ENCODE assay signal across 1 cellular context in the genomic region with DNA sequence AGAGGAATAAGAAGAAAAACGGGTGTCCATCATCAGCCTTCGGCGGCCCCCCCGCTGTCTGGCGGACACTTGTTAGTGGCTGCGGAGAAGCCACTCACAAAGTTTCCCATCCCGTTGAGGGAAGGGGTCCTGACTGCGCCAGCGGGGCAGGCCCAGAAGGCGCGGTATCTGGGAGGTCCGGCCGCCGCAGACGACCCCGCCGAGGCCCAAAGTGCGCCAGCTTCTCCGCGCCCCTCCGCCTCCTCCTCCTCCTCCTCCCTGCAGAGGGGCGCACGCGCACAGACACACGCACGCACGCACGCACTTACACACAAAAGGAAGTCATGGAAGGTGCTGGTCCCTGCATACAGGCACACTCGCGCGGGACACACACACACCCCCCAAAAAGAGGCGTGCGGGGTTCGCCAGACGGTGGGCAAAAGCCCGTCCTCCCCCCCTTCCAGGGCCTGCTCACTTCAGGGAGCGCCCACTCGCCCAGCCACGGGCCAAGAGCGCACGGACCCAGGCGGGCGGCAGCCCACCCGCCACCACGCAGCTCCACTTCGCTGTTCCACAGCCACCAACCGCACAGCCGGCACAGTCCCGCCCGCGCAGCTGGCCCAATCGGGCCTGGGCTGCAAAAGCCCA.
A peak's percentile ranks its signal among the peaks of the same experiment; 100 is the strongest.
TF ChIP-seq lines count a peak whose summit lies in the region.

No MANE protein-coding gene starts in this region.

TF ChIP-seq in HepG2, 621 proteins besides CTCF, POLR2A, EP300 and RAD21 (continued from another document and continues in another):
- TF ChIP-seq, protein P1, sequence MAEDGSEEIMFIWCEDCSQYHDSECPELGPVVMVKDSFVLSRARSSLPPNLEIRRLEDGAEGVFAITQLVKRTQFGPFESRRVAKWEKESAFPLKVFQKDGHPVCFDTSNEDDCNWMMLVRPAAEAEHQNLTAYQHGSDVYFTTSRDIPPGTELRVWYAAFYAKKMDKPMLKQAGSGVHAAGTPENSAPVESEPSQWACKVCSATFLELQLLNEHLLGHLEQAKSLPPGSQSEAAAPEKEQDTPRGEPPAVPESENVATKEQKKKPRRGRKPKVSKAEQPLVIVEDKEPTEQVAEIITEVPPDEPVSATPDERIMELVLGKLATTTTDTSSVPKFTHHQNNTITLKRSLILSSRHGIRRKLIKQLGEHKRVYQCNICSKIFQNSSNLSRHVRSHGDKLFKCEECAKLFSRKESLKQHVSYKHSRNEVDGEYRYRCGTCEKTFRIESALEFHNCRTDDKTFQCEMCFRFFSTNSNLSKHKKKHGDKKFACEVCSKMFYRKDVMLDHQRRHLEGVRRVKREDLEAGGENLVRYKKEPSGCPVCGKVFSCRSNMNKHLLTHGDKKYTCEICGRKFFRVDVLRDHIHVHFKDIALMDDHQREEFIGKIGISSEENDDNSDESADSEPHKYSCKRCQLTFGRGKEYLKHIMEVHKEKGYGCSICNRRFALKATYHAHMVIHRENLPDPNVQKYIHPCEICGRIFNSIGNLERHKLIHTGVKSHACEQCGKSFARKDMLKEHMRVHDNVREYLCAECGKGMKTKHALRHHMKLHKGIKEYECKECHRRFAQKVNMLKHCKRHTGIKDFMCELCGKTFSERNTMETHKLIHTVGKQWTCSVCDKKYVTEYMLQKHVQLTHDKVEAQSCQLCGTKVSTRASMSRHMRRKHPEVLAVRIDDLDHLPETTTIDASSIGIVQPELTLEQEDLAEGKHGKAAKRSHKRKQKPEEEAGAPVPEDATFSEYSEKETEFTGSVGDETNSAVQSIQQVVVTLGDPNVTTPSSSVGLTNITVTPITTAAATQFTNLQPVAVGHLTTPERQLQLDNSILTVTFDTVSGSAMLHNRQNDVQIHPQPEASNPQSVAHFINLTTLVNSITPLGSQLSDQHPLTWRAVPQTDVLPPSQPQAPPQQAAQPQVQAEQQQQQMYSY (CRISPR knock-in tag; IDR thresholded peaks at IDR 0.05): no peak
- TF ChIP-seq, protein P2, sequence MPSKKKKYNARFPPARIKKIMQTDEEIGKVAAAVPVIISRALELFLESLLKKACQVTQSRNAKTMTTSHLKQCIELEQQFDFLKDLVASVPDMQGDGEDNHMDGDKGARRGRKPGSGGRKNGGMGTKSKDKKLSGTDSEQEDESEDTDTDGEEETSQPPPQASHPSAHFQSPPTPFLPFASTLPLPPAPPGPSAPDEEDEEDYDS (CRISPR knock-in tag; IDR thresholded peaks at IDR 0.05): peak; percentile 61; the same call in 1 of the 2 replicates
- TF ChIP-seq ZFY (CRISPR knock-in tag; IDR thresholded peaks at IDR 0.05) (peak; percentile 78), POLR2AphosphoS5 (IDR thresholded peaks at IDR 0.05; ENCODE audit: low read depth, low read length) (peak; percentile 78), ZNF543 (CRISPR knock-in tag; IDR thresholded peaks at IDR 0.05) (peak; percentile 49), NR2C2 (CRISPR knock-in tag; IDR thresholded peaks at IDR 0.05; ENCODE audit: borderline replicate concordance) (peak; percentile 16; the same call in 1 of the 2 replicates), ZMYM3 (CRISPR knock-in tag; IDR thresholded peaks at IDR 0.05) (peak; percentile 61; the same call in 1 of the 2 replicates), ZNF747 (CRISPR knock-in tag; IDR thresholded peaks at IDR 0.05; ENCODE audit: borderline replicate concordance) (no peak), SOX6 (IDR thresholded peaks at IDR 0.05) (no peak), SOX6 (CRISPR knock-in tag; IDR thresholded peaks at IDR 0.05) (peak; percentile 35; the same call in 1 of the 2 replicates), ZBTB42 (CRISPR knock-in tag; IDR thresholded peaks at IDR 0.05) (0 out of 2 replicates have a peak, but pooled peaks have one; percentile 52), FLYWCH1 (CRISPR knock-in tag; IDR thresholded peaks at IDR 0.05) (no peak), RBFOX2 (IDR thresholded peaks at IDR 0.05; ENCODE audit: low read depth, low read length) (peak; percentile 85), ZNF501 (CRISPR knock-in tag; IDR thresholded peaks at IDR 0.05) (peak; percentile 66), ZMYM2 (CRISPR knock-in tag; IDR thresholded peaks at IDR 0.05) (no peak), TOPORS (CRISPR knock-in tag; IDR thresholded peaks at IDR 0.05) (peak; percentile 59; the same call in 1 of the 2 replicates), ARNTL (CRISPR knock-in tag; IDR thresholded peaks at IDR 0.05) (no peak), KMT2A (CRISPR knock-in tag; IDR thresholded peaks at IDR 0.05) (peak; percentile 88; the same call in 1 of the 2 replicates), BHLHE40 (IDR thresholded peaks at IDR 0.05; ENCODE audit: low read length) (0 out of 2 replicates have a peak, but pooled peaks have one; percentile 38), ZSCAN22 (CRISPR knock-in tag; IDR thresholded peaks at IDR 0.05) (no peak), ISL2 (CRISPR knock-in tag; IDR thresholded peaks at IDR 0.05) (peak; percentile 66), ZNF550 (CRISPR knock-in tag; IDR thresholded peaks at IDR 0.05; ENCODE audit: borderline replicate concordance) (no peak), CENPX (CRISPR knock-in tag; IDR thresholded peaks at IDR 0.05) (no peak), ETV6 (CRISPR knock-in tag; conservative IDR thresholded peaks at IDR 0.05) (no peak), HDAC2 (CRISPR knock-in tag; IDR thresholded peaks at IDR 0.05) (peak; percentile 52; the same call in 1 of the 2 replicates), ZNF383 (CRISPR knock-in tag; IDR thresholded peaks at IDR 0.05; ENCODE audit: borderline replicate concordance) (0 out of 2 replicates have a peak, but pooled peaks have one; percentile 36), RARG (CRISPR knock-in tag; IDR thresholded peaks at IDR 0.05; ENCODE audit: low read depth) (no peak), FOSL1 (CRISPR knock-in tag; IDR thresholded peaks at IDR 0.05; ENCODE audit: borderline replicate concordance) (no peak), ZBTB7A (CRISPR knock-in tag; IDR thresholded peaks at IDR 0.05) (0 out of 2 replicates have a peak, but pooled peaks have one; percentile 30), RFX5 (IDR thresholded peaks at IDR 0.05; ENCODE audit: low read depth, low read length) (no peak), NONO (IDR thresholded peaks at IDR 0.05) (no peak), NONO (CRISPR knock-in tag; conservative IDR thresholded peaks at IDR 0.05) (peak; percentile 54; the same call in 1 of the 2 replicates), CBX5 (CRISPR knock-in tag; IDR thresholded peaks at IDR 0.05; ENCODE audit: borderline replicate concordance) (no peak), POGZ (CRISPR knock-in tag; IDR thresholded peaks at IDR 0.05) (peak; percentile 78), ZNF605 (CRISPR knock-in tag; IDR thresholded peaks at IDR 0.05) (peak; percentile 58; the same call in 1 of the 2 replicates), SOX13 (IDR thresholded peaks at IDR 0.05) (no peak), SOX13 (CRISPR knock-in tag; conservative IDR thresholded peaks at IDR 0.05 in 1 of 2, IDR thresholded peaks at IDR 0.05 in 1 of 2) (peak in 1 of 2 experiments; percentile 14; a peak in 1 of 4 replicates), KLF6 (CRISPR knock-in tag; IDR thresholded peaks at IDR 0.05) (0 out of 2 replicates have a peak, but pooled peaks have one; percentile 36), RXRB (CRISPR knock-in tag; IDR thresholded peaks at IDR 0.05; ENCODE audit: borderline replicate concordance) (peak; percentile 14; the same call in 1 of the 2 replicates), BORCS8-MEF2B (CRISPR knock-in tag; IDR thresholded peaks at IDR 0.05) (peak; percentile 61; the same call in 1 of the 2 replicates), JUN (CRISPR knock-in tag; IDR thresholded peaks at IDR 0.05) (no peak), ZNF205 (CRISPR knock-in tag; IDR thresholded peaks at IDR 0.05) (0 out of 2 replicates have a peak, but pooled peaks have one; percentile 11), THAP11 (CRISPR knock-in tag; IDR thresholded peaks at IDR 0.05) (no peak), GPN1 (CRISPR knock-in tag; IDR thresholded peaks at IDR 0.05; ENCODE audit: borderline replicate concordance) (no peak), MAFF (IDR thresholded peaks at IDR 0.05; ENCODE audit: low read depth, low read length) (no peak), EED (CRISPR knock-in tag; IDR thresholded peaks at IDR 0.05) (no peak), LCORL (IDR thresholded peaks at IDR 0.05) (no peak), LCORL (CRISPR knock-in tag; IDR thresholded peaks at IDR 0.05) (peak; percentile 82), ERF (CRISPR knock-in tag; IDR thresholded peaks at IDR 0.05) (peak; percentile 61)
- TF ChIP-seq, protein P3, sequence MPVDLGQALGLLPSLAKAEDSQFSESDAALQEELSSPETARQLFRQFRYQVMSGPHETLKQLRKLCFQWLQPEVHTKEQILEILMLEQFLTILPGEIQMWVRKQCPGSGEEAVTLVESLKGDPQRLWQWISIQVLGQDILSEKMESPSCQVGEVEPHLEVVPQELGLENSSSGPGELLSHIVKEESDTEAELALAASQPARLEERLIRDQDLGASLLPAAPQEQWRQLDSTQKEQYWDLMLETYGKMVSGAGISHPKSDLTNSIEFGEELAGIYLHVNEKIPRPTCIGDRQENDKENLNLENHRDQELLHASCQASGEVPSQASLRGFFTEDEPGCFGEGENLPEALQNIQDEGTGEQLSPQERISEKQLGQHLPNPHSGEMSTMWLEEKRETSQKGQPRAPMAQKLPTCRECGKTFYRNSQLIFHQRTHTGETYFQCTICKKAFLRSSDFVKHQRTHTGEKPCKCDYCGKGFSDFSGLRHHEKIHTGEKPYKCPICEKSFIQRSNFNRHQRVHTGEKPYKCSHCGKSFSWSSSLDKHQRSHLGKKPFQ (CRISPR knock-in tag; IDR thresholded peaks at IDR 0.05; ENCODE audit: insufficient replicate concordance): peak; percentile 26
- TF ChIP-seq, protein P4, sequence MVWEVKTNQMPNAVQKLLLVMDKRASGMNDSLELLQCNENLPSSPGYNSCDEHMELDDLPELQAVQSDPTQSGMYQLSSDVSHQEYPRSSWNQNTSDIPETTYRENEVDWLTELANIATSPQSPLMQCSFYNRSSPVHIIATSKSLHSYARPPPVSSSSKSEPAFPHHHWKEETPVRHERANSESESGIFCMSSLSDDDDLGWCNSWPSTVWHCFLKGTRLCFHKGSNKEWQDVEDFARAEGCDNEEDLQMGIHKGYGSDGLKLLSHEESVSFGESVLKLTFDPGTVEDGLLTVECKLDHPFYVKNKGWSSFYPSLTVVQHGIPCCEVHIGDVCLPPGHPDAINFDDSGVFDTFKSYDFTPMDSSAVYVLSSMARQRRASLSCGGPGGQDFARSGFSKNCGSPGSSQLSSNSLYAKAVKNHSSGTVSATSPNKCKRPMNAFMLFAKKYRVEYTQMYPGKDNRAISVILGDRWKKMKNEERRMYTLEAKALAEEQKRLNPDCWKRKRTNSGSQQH (CRISPR knock-in tag; IDR thresholded peaks at IDR 0.05; ENCODE audit: low read depth): peak; percentile 65; the same call in 1 of the 2 replicates
- TF ChIP-seq, protein P5, sequence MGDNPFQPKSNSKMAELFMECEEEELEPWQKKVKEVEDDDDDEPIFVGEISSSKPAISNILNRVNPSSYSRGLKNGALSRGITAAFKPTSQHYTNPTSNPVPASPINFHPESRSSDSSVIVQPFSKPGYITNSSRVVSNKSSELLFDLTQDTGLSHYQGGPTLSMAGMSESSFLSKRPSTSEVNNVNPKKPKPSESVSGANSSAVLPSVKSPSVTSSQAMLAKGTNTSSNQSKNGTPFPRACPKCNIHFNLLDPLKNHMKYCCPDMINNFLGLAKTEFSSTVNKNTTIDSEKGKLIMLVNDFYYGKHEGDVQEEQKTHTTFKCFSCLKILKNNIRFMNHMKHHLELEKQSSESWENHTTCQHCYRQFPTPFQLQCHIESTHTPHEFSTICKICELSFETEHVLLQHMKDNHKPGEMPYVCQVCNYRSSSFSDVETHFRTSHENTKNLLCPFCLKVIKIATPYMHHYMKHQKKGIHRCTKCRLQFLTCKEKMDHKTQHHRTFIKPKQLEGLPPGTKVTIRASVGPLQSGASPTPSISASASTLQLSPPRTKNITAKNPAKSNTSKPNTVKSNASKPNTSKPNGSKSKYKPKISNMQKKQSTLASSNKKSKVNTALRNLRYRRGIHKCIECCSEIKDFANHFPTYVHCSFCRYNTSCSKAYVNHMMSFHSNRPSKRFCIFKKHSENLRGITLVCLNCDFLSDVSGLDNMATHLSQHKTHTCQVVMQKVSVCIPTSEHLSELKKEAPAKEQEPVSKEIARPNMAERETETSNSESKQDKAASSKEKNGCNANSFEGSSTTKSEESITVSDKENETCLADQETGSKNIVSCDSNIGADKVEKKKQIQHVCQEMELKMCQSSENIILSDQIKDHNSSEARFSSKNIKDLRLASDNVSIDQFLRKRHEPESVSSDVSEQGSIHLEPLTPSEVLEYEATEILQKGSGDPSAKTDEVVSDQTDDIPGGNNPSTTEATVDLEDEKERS (CRISPR knock-in tag; IDR thresholded peaks at IDR 0.05): peak; percentile 76
- TF ChIP-seq, protein P6, sequence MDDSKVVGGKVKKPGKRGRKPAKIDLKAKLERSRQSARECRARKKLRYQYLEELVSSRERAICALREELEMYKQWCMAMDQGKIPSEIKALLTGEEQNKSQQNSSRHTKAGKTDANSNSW (CRISPR knock-in tag; IDR thresholded peaks at IDR 0.05; ENCODE audit: borderline replicate concordance): 0 out of 2 replicates have a peak, but pooled peaks have one; percentile 51
- TF ChIP-seq, protein P7, sequence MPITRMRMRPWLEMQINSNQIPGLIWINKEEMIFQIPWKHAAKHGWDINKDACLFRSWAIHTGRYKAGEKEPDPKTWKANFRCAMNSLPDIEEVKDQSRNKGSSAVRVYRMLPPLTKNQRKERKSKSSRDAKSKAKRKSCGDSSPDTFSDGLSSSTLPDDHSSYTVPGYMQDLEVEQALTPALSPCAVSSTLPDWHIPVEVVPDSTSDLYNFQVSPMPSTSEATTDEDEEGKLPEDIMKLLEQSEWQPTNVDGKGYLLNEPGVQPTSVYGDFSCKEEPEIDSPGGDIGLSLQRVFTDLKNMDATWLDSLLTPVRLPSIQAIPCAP (CRISPR knock-in tag; IDR thresholded peaks at IDR 0.05; ENCODE audit: low read depth): 0 out of 2 replicates have a peak, but pooled peaks have one; percentile 46
- TF ChIP-seq, protein P8, sequence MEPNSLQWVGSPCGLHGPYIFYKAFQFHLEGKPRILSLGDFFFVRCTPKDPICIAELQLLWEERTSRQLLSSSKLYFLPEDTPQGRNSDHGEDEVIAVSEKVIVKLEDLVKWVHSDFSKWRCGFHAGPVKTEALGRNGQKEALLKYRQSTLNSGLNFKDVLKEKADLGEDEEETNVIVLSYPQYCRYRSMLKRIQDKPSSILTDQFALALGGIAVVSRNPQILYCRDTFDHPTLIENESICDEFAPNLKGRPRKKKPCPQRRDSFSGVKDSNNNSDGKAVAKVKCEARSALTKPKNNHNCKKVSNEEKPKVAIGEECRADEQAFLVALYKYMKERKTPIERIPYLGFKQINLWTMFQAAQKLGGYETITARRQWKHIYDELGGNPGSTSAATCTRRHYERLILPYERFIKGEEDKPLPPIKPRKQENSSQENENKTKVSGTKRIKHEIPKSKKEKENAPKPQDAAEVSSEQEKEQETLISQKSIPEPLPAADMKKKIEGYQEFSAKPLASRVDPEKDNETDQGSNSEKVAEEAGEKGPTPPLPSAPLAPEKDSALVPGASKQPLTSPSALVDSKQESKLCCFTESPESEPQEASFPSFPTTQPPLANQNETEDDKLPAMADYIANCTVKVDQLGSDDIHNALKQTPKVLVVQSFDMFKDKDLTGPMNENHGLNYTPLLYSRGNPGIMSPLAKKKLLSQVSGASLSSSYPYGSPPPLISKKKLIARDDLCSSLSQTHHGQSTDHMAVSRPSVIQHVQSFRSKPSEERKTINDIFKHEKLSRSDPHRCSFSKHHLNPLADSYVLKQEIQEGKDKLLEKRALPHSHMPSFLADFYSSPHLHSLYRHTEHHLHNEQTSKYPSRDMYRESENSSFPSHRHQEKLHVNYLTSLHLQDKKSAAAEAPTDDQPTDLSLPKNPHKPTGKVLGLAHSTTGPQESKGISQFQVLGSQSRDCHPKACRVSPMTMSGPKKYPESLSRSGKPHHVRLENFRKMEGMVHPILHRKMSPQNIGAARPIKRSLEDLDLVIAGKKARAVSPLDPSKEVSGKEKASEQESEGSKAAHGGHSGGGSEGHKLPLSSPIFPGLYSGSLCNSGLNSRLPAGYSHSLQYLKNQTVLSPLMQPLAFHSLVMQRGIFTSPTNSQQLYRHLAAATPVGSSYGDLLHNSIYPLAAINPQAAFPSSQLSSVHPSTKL (CRISPR knock-in tag; IDR thresholded peaks at IDR 0.05): peak; percentile 59
